In genomic region chr7:857661-858060, GRCh38 we compare ENCODE assay signal across 1 cellular context.
TF ChIP-seq lines count a peak whose summit lies in the region.

No MANE protein-coding gene starts in this region.

TF ChIP-seq in IMR-90, 13 proteins besides CTCF, POLR2A, EP300 and RAD21:
- TF ChIP-seq USF2 (IDR thresholded peaks at IDR 0.05; ENCODE audit: low read depth, low read length) (no peak), BHLHE40 (IDR thresholded peaks at IDR 0.05; ENCODE audit: low read depth, low read length) (no peak), MAZ (IDR thresholded peaks at IDR 0.05; ENCODE audit: borderline replicate concordance, low read depth, low read length) (no peak), MXI1 (IDR thresholded peaks at IDR 0.05; ENCODE audit: borderline replicate concordance, low read depth, low read length) (no peak), SMC3 (IDR thresholded peaks at IDR 0.05; ENCODE audit: low read depth, low read length) (no peak), NFE2L2 (IDR thresholded peaks at IDR 0.05; ENCODE audit: low read depth, low read length) (no peak), MAFK (IDR thresholded peaks at IDR 0.05; ENCODE audit: low read depth, low read length) (no peak), CEBPB (IDR thresholded peaks at IDR 0.05; ENCODE audit: low read depth, low read length) (no peak), RFX5 (IDR thresholded peaks at IDR 0.05; ENCODE audit: low read depth, low read length) (no peak), RCOR1 (IDR thresholded peaks at IDR 0.05; ENCODE audit: insufficient replicate concordance, low read length) (no peak), CHD1 (IDR thresholded peaks at IDR 0.05; ENCODE audit: low read depth, low read length) (no peak), FOS (IDR thresholded peaks at IDR 0.05; ENCODE audit: low read depth, low read length) (no peak)
- TF ChIP-seq, protein P1, sequence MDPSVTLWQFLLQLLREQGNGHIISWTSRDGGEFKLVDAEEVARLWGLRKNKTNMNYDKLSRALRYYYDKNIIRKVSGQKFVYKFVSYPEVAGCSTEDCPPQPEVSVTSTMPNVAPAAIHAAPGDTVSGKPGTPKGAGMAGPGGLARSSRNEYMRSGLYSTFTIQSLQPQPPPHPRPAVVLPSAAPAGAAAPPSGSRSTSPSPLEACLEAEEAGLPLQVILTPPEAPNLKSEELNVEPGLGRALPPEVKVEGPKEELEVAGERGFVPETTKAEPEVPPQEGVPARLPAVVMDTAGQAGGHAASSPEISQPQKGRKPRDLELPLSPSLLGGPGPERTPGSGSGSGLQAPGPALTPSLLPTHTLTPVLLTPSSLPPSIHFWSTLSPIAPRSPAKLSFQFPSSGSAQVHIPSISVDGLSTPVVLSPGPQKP (IDR thresholded peaks at IDR 0.05; ENCODE audit: borderline replicate concordance, low read depth, low read length), result no peak
